Comparison of ENCODE assay signal across 28 cellular contexts in the genomic region with DNA sequence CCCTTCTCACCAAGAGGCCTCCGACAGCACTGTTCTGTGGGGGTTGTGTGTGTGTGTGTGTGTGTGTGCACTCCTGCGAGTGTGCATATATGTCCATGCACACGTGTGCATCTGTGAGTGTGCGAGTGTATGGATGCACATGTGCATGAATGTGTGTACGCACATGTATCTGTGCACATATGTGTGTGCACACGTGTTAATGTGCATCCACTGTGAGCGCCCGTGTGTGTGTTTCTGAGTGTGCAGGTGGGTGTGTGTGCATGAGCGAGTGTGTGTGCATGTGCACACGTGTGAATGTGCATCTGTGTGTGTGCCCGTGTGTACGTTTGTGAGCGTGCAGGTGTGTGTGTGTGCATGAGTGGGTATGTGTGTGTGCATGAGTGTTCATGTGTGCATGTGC. TPM values are rescaled to one million over a fixed set of nuclear protein-coding genes. Genes with fewer than 3 reads are reported as not detected.
"Had no signal": no experiment of that assay in that cellular context is flagged by ENCODE, and none has a peak within 500 bp of the region (broad histone marks: within the 10 kb centered on the region; RNA-seq: fewer than 3 reads in every experiment).

No MANE protein-coding gene starts in this region.

- H3K27me3 ChIP-seq: brain microvascular endothelial cell, cardiac muscle cell, MG63, SJCRH30 had no signal

- H3K27ac ChIP-seq: brain microvascular endothelial cell, cardiac muscle cell, SJCRH30, VCaP had no signal

- H3K4me3 ChIP-seq: cardiac muscle cell, MG63, SJCRH30 had no signal

- H3K9me3 ChIP-seq: MG63, SJCRH30, SK-N-SH had no signal

- H3K27ac Mint-ChIP-seq: activated CD4-positive, alpha-beta memory T cell treated with anti-CD3 and anti-CD28 coated beads, Interleukin-2, amount 10 ng/mL, durations not matched to agents 7 days and 5 days; activated CD4-positive, alpha-beta T cell treated with anti-CD3 and anti-CD28 coated beads for 36 hours; activated naive CD4-positive, alpha-beta T cell treated with anti-CD3 and anti-CD28 coated beads for 36 hours; activated naive CD8-positive, alpha-beta T cell; activated T-helper 17 cell treated with anti-CD3 and anti-CD28 coated beads, Interleukin-2, amount 50 U/mL, for 72 hours had no signal

- DNase-seq: activated CD4-positive, alpha-beta memory T cell treated with anti-CD3 and anti-CD28 coated beads, Interleukin-2, amount 10 ng/mL, durations not matched to agents 7 days and 5 days; activated CD4-positive, alpha-beta T cell treated with anti-CD3 and anti-CD28 coated beads, Interleukin-2, amount 50 U/mL, for 1 hour; activated gamma-delta T cell; activated T-cell treated with anti-CD3 and anti-CD28 coated beads for 4 hours; activated T-cell treated with anti-CD3 and anti-CD28 coated beads, Interleukin-2, amount 50 U/mL, for 48 hours; amygdala; brain microvascular endothelial cell; MG63; MV-4-11; NCI-H1105; NCI-H1436; NCI-H1694 treated with DMSO at 0.1 percent for 48 hours; NCI-H446; NCI-H524; PC-3; SK-N-SH; T-helper 1 cell had no signal

- H3K9me3 Mint-ChIP-seq: activated CD4-positive, alpha-beta memory T cell treated with anti-CD3 and anti-CD28 coated beads, Interleukin-2, amount 10 ng/mL, durations not matched to agents 7 days and 5 days; activated naive CD4-positive, alpha-beta T cell treated with anti-CD3 and anti-CD28 coated beads for 36 hours; activated T-helper 17 cell treated with anti-CD3 and anti-CD28 coated beads, Interleukin-2, amount 50 U/mL, for 72 hours had no signal

- H3K36me3 ChIP-seq: cardiac muscle cell, SJCRH30 had no signal

- H3K36me3 Mint-ChIP-seq: activated naive CD8-positive, alpha-beta T cell had no signal

- H3K27me3 Mint-ChIP-seq: activated CD4-positive, alpha-beta memory T cell treated with anti-CD3 and anti-CD28 coated beads, Interleukin-2, amount 10 ng/mL, durations not matched to agents 7 days and 5 days; activated CD4-positive, alpha-beta T cell treated with anti-CD3 and anti-CD28 coated beads for 36 hours; activated naive CD8-positive, alpha-beta T cell; activated T-helper 17 cell treated with anti-CD3 and anti-CD28 coated beads, Interleukin-2, amount 50 U/mL, for 72 hours had no signal

- H3K4me1 Mint-ChIP-seq: activated CD4-positive, alpha-beta T cell treated with anti-CD3 and anti-CD28 coated beads for 36 hours; activated T-helper 17 cell treated with anti-CD3 and anti-CD28 coated beads, Interleukin-2, amount 50 U/mL, for 72 hours had no signal

- H3K4me3 Mint-ChIP-seq: activated CD4-positive, alpha-beta memory T cell treated with anti-CD3 and anti-CD28 coated beads, Interleukin-2, amount 10 ng/mL, durations not matched to agents 7 days and 5 days; activated CD4-positive, alpha-beta T cell treated with anti-CD3 and anti-CD28 coated beads for 36 hours; activated naive CD4-positive, alpha-beta T cell treated with anti-CD3 and anti-CD28 coated beads for 36 hours; activated naive CD8-positive, alpha-beta T cell; activated T-helper 17 cell treated with anti-CD3 and anti-CD28 coated beads, Interleukin-2, amount 50 U/mL, for 72 hours had no signal

RNA-seq across cellular contexts. Expression of gene FOXL3, which starts 48.5 kb away (rescaled TPM):
- total RNA-seq: activated CD4-positive, alpha-beta memory T cell treated with anti-CD3 and anti-CD28 coated beads, Interleukin-2, amount 10 ng/mL, durations not matched to agents 7 days and 5 days; activated CD4-positive, alpha-beta T cell treated with anti-CD3 and anti-CD28 coated beads for 36 hours; activated CD8-positive, alpha-beta memory T cell treated with anti-CD3 and anti-CD28 coated beads for 36 hours; activated naive CD4-positive, alpha-beta T cell treated with anti-CD3 and anti-CD28 coated beads for 36 hours; activated T-helper 17 cell treated with anti-CD3 and anti-CD28 coated beads, Interleukin-2, amount 50 U/mL, for 72 hours; astrocyte; cardiac muscle cell; PC-3; RPMI7951; SJCRH30; T-helper 2 cell treated with Interferon-gamma antibody and Interleukin-4, amounts not matched to agents 100 ng/mL and 5 ng/mL, for 36 hours had no signal
- polyA plus RNA-seq: cardiac muscle cell, SK-N-SH had no signal
